In the genomic region with DNA sequence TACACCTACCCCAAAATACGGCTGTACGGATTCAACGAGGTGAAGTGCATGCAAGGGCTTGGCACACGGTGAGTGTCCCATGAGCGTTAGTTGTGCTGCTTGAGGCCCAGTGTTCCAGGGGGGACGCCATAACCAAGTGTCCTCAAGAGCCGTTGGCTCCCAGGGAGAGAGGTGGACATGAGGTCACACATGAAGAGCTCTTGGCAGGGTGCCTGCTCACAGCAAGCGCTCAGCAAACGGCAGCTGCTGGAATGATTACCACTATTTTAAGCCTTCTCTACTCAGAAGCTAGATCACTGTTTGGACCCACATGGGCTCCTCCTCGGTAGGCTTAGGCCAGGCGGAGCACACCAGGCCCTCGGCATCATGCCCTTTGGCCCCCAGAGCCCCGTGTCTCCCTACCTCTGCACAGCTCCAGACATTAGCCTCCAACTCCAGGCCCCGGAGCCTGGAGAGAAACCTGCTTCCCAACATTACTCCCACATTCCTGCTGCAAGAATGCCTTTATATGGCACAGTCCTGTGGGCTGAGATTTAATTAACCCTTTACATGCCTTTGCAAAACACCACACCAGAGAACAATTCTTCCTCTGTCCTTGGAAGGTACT, we compare ENCODE assay signal across 1 cellular context.
A peak's percentile ranks its signal among the peaks of the same experiment; 100 is the strongest.
TF ChIP-seq lines count a peak whose summit lies in the region.

No MANE protein-coding gene starts in this region.

TF ChIP-seq in K562, 482 proteins besides CTCF, POLR2A, EP300 and RAD21 (continued from another document and continues in another):
- TF ChIP-seq, protein P1, sequence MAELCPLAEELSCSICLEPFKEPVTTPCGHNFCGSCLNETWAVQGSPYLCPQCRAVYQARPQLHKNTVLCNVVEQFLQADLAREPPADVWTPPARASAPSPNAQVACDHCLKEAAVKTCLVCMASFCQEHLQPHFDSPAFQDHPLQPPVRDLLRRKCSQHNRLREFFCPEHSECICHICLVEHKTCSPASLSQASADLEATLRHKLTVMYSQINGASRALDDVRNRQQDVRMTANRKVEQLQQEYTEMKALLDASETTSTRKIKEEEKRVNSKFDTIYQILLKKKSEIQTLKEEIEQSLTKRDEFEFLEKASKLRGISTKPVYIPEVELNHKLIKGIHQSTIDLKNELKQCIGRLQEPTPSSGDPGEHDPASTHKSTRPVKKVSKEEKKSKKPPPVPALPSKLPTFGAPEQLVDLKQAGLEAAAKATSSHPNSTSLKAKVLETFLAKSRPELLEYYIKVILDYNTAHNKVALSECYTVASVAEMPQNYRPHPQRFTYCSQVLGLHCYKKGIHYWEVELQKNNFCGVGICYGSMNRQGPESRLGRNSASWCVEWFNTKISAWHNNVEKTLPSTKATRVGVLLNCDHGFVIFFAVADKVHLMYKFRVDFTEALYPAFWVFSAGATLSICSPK (IDR thresholded peaks at IDR 0.05; ENCODE audit: borderline replicate concordance): no peak
- TF ChIP-seq, protein P2, sequence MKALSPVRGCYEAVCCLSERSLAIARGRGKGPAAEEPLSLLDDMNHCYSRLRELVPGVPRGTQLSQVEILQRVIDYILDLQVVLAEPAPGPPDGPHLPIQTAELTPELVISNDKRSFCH (CRISPR knock-in tag; IDR thresholded peaks at IDR 0.05): no peak
- TF ChIP-seq, protein P2 (tag; IDR thresholded peaks at IDR 0.05): peak; percentile 33; the same call in 1 of the 2 replicates
- peak; percentile 55 for TF ChIP-seq SMAD4 (CRISPR knock-in tag; conservative IDR thresholded peaks at IDR 0.05)
- 0 out of 2 replicates have a peak, but pooled peaks have one; percentile 26 for TF ChIP-seq GABPA (tag; conservative IDR thresholded peaks at IDR 0.05; ENCODE audit: low read depth)
- no peak for TF ChIP-seq ZNF184 (CRISPR knock-in tag; IDR thresholded peaks at IDR 0.05)
- no peak for TF ChIP-seq ZBTB26 (CRISPR knock-in tag; IDR thresholded peaks at IDR 0.05)
- no peak for TF ChIP-seq ZNF146 (CRISPR knock-in tag; IDR thresholded peaks at IDR 0.05; ENCODE audit: unreplicated experiment)
- TF ChIP-seq U2AF2 (optimal IDR thresholded peaks at IDR 0.05; ENCODE audit: low read depth, low read length): no peak
- TF ChIP-seq HIVEP1 (CRISPR knock-in tag; IDR thresholded peaks at IDR 0.05): no peak
- TF ChIP-seq MTA2 (IDR thresholded peaks at IDR 0.05; ENCODE audit: low read depth): no peak
- TF ChIP-seq, protein P3, sequence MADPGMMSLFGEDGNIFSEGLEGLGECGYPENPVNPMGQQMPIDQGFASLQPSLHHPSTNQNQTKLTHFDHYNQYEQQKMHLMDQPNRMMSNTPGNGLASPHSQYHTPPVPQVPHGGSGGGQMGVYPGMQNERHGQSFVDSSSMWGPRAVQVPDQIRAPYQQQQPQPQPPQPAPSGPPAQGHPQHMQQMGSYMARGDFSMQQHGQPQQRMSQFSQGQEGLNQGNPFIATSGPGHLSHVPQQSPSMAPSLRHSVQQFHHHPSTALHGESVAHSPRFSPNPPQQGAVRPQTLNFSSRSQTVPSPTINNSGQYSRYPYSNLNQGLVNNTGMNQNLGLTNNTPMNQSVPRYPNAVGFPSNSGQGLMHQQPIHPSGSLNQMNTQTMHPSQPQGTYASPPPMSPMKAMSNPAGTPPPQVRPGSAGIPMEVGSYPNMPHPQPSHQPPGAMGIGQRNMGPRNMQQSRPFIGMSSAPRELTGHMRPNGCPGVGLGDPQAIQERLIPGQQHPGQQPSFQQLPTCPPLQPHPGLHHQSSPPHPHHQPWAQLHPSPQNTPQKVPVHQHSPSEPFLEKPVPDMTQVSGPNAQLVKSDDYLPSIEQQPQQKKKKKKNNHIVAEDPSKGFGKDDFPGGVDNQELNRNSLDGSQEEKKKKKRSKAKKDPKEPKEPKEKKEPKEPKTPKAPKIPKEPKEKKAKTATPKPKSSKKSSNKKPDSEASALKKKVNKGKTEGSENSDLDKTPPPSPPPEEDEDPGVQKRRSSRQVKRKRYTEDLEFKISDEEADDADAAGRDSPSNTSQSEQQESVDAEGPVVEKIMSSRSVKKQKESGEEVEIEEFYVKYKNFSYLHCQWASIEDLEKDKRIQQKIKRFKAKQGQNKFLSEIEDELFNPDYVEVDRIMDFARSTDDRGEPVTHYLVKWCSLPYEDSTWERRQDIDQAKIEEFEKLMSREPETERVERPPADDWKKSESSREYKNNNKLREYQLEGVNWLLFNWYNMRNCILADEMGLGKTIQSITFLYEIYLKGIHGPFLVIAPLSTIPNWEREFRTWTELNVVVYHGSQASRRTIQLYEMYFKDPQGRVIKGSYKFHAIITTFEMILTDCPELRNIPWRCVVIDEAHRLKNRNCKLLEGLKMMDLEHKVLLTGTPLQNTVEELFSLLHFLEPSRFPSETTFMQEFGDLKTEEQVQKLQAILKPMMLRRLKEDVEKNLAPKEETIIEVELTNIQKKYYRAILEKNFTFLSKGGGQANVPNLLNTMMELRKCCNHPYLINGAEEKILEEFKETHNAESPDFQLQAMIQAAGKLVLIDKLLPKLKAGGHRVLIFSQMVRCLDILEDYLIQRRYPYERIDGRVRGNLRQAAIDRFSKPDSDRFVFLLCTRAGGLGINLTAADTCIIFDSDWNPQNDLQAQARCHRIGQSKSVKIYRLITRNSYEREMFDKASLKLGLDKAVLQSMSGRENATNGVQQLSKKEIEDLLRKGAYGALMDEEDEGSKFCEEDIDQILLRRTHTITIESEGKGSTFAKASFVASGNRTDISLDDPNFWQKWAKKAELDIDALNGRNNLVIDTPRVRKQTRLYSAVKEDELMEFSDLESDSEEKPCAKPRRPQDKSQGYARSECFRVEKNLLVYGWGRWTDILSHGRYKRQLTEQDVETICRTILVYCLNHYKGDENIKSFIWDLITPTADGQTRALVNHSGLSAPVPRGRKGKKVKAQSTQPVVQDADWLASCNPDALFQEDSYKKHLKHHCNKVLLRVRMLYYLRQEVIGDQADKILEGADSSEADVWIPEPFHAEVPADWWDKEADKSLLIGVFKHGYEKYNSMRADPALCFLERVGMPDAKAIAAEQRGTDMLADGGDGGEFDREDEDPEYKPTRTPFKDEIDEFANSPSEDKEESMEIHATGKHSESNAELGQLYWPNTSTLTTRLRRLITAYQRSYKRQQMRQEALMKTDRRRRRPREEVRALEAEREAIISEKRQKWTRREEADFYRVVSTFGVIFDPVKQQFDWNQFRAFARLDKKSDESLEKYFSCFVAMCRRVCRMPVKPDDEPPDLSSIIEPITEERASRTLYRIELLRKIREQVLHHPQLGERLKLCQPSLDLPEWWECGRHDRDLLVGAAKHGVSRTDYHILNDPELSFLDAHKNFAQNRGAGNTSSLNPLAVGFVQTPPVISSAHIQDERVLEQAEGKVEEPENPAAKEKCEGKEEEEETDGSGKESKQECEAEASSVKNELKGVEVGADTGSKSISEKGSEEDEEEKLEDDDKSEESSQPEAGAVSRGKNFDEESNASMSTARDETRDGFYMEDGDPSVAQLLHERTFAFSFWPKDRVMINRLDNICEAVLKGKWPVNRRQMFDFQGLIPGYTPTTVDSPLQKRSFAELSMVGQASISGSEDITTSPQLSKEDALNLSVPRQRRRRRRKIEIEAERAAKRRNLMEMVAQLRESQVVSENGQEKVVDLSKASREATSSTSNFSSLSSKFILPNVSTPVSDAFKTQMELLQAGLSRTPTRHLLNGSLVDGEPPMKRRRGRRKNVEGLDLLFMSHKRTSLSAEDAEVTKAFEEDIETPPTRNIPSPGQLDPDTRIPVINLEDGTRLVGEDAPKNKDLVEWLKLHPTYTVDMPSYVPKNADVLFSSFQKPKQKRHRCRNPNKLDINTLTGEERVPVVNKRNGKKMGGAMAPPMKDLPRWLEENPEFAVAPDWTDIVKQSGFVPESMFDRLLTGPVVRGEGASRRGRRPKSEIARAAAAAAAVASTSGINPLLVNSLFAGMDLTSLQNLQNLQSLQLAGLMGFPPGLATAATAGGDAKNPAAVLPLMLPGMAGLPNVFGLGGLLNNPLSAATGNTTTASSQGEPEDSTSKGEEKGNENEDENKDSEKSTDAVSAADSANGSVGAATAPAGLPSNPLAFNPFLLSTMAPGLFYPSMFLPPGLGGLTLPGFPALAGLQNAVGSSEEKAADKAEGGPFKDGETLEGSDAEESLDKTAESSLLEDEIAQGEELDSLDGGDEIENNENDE (IDR thresholded peaks at IDR 0.05; ENCODE audit: low read depth, low read length): no peak
- TF ChIP-seq RBM22 (IDR thresholded peaks at IDR 0.05; ENCODE audit: low read depth, low read length, poor library complexity, severe bottlenecking): no peak
- TF ChIP-seq ATF7 (IDR thresholded peaks at IDR 0.05): peak; percentile 90
- TF ChIP-seq FIP1L1 (IDR thresholded peaks at IDR 0.05; ENCODE audit: low read depth, low read length, poor library complexity, severe bottlenecking): no peak
- TF ChIP-seq, protein P4, sequence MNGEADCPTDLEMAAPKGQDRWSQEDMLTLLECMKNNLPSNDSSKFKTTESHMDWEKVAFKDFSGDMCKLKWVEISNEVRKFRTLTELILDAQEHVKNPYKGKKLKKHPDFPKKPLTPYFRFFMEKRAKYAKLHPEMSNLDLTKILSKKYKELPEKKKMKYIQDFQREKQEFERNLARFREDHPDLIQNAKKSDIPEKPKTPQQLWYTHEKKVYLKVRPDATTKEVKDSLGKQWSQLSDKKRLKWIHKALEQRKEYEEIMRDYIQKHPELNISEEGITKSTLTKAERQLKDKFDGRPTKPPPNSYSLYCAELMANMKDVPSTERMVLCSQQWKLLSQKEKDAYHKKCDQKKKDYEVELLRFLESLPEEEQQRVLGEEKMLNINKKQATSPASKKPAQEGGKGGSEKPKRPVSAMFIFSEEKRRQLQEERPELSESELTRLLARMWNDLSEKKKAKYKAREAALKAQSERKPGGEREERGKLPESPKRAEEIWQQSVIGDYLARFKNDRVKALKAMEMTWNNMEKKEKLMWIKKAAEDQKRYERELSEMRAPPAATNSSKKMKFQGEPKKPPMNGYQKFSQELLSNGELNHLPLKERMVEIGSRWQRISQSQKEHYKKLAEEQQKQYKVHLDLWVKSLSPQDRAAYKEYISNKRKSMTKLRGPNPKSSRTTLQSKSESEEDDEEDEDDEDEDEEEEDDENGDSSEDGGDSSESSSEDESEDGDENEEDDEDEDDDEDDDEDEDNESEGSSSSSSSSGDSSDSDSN (IDR thresholded peaks at IDR 0.05; ENCODE audit: borderline replicate concordance in 1 of 2, low read depth in 2 of 2, low read length in 2 of 2): no peak
- TF ChIP-seq ILK (tag; IDR thresholded peaks at IDR 0.05; ENCODE audit: borderline replicate concordance, low read depth): no peak
- TF ChIP-seq BHLHE40 (IDR thresholded peaks at IDR 0.05; ENCODE audit: low read length): peak; percentile 44
- 0 out of 2 replicates have a peak, but pooled peaks have one; percentile 54 for TF ChIP-seq BACH1 (tag; IDR thresholded peaks at IDR 0.05)
- TF ChIP-seq CBX3 (IDR thresholded peaks at IDR 0.05; ENCODE audit: borderline replicate concordance in 1 of 2, low read length in 2 of 2): peak in 1 of 2 experiments; percentile 87; a peak in 1 of 3 replicates
- TF ChIP-seq ZFX (CRISPR knock-in tag; IDR thresholded peaks at IDR 0.05): peak; percentile 58
- TF ChIP-seq CCAR2 (IDR thresholded peaks at IDR 0.05; ENCODE audit: low read depth, low read length): no peak
- TF ChIP-seq, protein P5, sequence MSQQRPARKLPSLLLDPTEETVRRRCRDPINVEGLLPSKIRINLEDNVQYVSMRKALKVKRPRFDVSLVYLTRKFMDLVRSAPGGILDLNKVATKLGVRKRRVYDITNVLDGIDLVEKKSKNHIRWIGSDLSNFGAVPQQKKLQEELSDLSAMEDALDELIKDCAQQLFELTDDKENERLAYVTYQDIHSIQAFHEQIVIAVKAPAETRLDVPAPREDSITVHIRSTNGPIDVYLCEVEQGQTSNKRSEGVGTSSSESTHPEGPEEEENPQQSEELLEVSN (IDR thresholded peaks at IDR 0.05; ENCODE audit: borderline replicate concordance in 1 of 2, extremely low read depth in 1 of 2, insufficient read depth in 1 of 2, insufficient read length in 1 of 2, low read depth in 1 of 2, low read length in 1 of 2, poor library complexity in 1 of 2, severe bottlenecking in 1 of 2): peak; percentile 80 to 84
- no peak for TF ChIP-seq MEF2D (tag; conservative IDR thresholded peaks at IDR 0.05; ENCODE audit: low read depth)
- TF ChIP-seq CBFB (CRISPR knock-in tag; IDR thresholded peaks at IDR 0.05): no peak
- TF ChIP-seq CHCHD3 (CRISPR knock-in tag; IDR thresholded peaks at IDR 0.05): no peak
- TF ChIP-seq NELFE (IDR thresholded peaks at IDR 0.05; ENCODE audit: insufficient read depth, insufficient read length): no peak
- no peak; the same call in 1 of the 2 replicates for TF ChIP-seq NR2C2 (CRISPR knock-in tag; IDR thresholded peaks at IDR 0.05)
- peak; percentile 77 for TF ChIP-seq NR2C2 (tag; IDR thresholded peaks at IDR 0.05)
- TF ChIP-seq, protein P6, sequence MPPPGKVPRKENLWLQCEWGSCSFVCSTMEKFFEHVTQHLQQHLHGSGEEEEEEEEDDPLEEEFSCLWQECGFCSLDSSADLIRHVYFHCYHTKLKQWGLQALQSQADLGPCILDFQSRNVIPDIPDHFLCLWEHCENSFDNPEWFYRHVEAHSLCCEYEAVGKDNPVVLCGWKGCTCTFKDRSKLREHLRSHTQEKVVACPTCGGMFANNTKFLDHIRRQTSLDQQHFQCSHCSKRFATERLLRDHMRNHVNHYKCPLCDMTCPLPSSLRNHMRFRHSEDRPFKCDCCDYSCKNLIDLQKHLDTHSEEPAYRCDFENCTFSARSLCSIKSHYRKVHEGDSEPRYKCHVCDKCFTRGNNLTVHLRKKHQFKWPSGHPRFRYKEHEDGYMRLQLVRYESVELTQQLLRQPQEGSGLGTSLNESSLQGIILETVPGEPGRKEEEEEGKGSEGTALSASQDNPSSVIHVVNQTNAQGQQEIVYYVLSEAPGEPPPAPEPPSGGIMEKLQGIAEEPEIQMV (tag; conservative IDR thresholded peaks at IDR 0.05; ENCODE audit: low read depth): 0 out of 2 replicates have a peak, but pooled peaks have one; percentile 11
- TF ChIP-seq HNRNPLL (IDR thresholded peaks at IDR 0.05; ENCODE audit: low read depth, low read length, poor library complexity, severe bottlenecking): no peak
- TF ChIP-seq ZNF830 (CRISPR knock-in tag; IDR thresholded peaks at IDR 0.05): no peak
- TF ChIP-seq SREBF1 (IDR thresholded peaks at IDR 0.05; ENCODE audit: borderline replicate concordance, low read depth, low read length): no peak
- no peak for TF ChIP-seq RFX7 (CRISPR knock-in tag; IDR thresholded peaks at IDR 0.05)
- TF ChIP-seq SRSF7 (optimal IDR thresholded peaks at IDR 0.05; ENCODE audit: low read depth, low read length): no peak
- TF ChIP-seq, protein P7, sequence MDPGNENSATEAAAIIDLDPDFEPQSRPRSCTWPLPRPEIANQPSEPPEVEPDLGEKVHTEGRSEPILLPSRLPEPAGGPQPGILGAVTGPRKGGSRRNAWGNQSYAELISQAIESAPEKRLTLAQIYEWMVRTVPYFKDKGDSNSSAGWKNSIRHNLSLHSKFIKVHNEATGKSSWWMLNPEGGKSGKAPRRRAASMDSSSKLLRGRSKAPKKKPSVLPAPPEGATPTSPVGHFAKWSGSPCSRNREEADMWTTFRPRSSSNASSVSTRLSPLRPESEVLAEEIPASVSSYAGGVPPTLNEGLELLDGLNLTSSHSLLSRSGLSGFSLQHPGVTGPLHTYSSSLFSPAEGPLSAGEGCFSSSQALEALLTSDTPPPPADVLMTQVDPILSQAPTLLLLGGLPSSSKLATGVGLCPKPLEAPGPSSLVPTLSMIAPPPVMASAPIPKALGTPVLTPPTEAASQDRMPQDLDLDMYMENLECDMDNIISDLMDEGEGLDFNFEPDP (CRISPR knock-in tag; IDR thresholded peaks at IDR 0.05): no peak
